Comparison of ENCODE assay signal across 8 cellular contexts in the genomic region with DNA sequence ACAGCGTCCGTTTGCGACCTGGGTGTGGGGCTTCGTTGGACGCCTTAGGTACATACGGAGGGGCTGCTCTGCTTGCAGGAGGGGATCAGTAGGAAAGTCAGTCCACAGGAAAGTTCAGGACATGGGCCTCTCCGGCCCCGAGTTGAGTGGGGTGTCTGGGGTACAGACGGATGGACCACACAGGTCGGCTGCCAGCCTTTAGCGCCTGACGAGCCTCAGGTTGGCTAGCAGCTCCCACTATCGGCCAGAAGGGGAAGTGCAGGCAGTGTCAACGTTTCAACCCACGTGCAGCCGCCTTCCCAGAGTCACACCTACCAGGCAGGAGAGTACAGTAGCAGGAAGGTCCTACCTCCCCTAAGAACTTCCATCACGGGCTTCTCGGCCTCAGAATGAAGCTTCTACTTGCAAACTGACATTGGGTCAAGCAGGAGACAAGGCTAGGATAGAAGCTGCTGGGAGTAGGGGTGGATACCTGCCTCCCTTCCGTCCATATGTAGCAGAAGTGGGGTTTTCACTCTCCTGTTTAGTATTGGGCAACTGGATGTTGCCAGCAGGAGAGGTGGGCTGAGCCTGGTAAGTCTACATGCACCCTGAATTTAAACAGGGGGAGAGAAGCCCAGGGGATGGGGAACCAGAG. TPM values are rescaled to one million over a fixed set of nuclear protein-coding genes. Genes with fewer than 3 reads are reported as not detected.
A peak's percentile ranks its signal among the peaks of the same experiment; 100 is the strongest.
DNase-seq lines count a peak whose midpoint lies in the region; ATAC-seq lines count a peak whose summit lies in the region.

No MANE protein-coding gene starts in this region.

- H3K27ac Mint-ChIP-seq in activated CD4-positive, alpha-beta memory T cell treated with anti-CD3 and anti-CD28 coated beads for 36 hours = no peak overlapping the region

- POLR2A ChIA-PET in activated CD4-positive, alpha-beta memory T cell treated with anti-CD3 and anti-CD28 coated beads for 36 hours (lab: Charles Lee) = no interaction called here

- H3K56ac ChIP-seq in mesendoderm (ENCODE audit: low read length) = no peak overlapping the region

- H3K4me2 ChIP-seq in mesendoderm (ENCODE audit: low read length) = peak overlapping the region; percentile 79

- no peak overlapping the region for H3K4me3 ChIP-seq in effector memory CD4-positive, alpha-beta T cell (ENCODE audit: insufficient read depth, low read depth, low read length, poor library complexity, severe bottlenecking)
- H3K4me3 ChIP-seq in mesendoderm (ENCODE audit: low read length) = no peak overlapping the region

- no peak overlapping the region for H2AK5ac ChIP-seq in mesendoderm (ENCODE audit: low read length)

- ATAC-seq in HG02938 (IDR thresholded peaks at IDR 0.05; ENCODE audit: unreplicated experiment) = peak; percentile 72

- DNase-seq in NCI-H2107 (lab: John Stamatoyannopoulos, UW) = peak; percentile 29
- DNase-seq in NCI-H2107 treated with DMSO at 0.1 percent for 48 hours (lab: John Stamatoyannopoulos, UW; ENCODE audit: unreplicated experiment) = no peak
- DNase-seq in NCI-H2227 (lab: John Stamatoyannopoulos, UW; ENCODE audit: unreplicated experiment) = peak; percentile 79
- peak; percentile 80 for DNase-seq in activated CD4-positive, alpha-beta memory T cell treated with anti-CD3 and anti-CD28 coated beads for 36 hours
- DNase-seq in effector memory CD4-positive, alpha-beta T cell = peak; percentile 30 to 47 (median 36)
- peak; percentile 83 for DNase-seq in mesendoderm
- DNase-seq in stimulated activated CD8-positive, alpha-beta memory T cell treated with anti-CD3 and anti-CD28 coated beads, Interleukin-4, amount 100 ng/mL, for 24 hours (ENCODE audit: low read depth) = peak; percentile 51

- H3K4me1 ChIP-seq in effector memory CD4-positive, alpha-beta T cell (ENCODE audit: control insufficient read depth, insufficient read depth, low read length, poor library complexity, severe bottlenecking) = peaks cover 7% of the 10 kb centered on the region
- no peaks in the 10 kb centered on the region for H3K4me1 ChIP-seq in mesendoderm (ENCODE audit: control insufficient read depth, low read depth, low read length)

- peak overlapping the region; percentile 39 for H3K9ac ChIP-seq in mesendoderm (ENCODE audit: low read length)

- H2BK5ac ChIP-seq in mesendoderm (ENCODE audit: low read length) = no peak overlapping the region

- H4K8ac ChIP-seq in mesendoderm (ENCODE audit: low read depth, low read length) = no peak overlapping the region

- H3K27me3 ChIP-seq in effector memory CD4-positive, alpha-beta T cell (replicated peaks; ENCODE audit: control insufficient read depth, insufficient read depth, low read length, poor library complexity, severe bottlenecking) = peaks cover 12% of the 10 kb centered on the region
- H3K27me3 ChIP-seq in mesendoderm (ENCODE audit: insufficient read depth, low read length, poor library complexity) = peaks cover 3% of the 10 kb centered on the region

- no peak overlapping the region for H2BK15ac ChIP-seq in mesendoderm (replicated peaks; ENCODE audit: low read depth)

- peak overlapping the region; percentile 10 for H3K4me3 Mint-ChIP-seq in activated CD4-positive, alpha-beta memory T cell treated with anti-CD3 and anti-CD28 coated beads for 36 hours

- no peaks in the 10 kb centered on the region for H3K79me2 ChIP-seq in mesendoderm (ENCODE audit: control insufficient read depth, insufficient read depth, low read length)

- no peak overlapping the region for H3K23ac ChIP-seq in mesendoderm (ENCODE audit: low read length)

- CTCF ChIA-PET in activated CD4-positive, alpha-beta memory T cell treated with anti-CD3 and anti-CD28 coated beads for 36 hours (lab: Charles Lee) = interaction anchor here (0.6 to 3.6 kb wide), 27 partner anchors 9 to 1219 kb away, joined by 3 to 81 read pairs (median 4); a partner anchor contains a TSS

- no peaks in the 10 kb centered on the region for H3K36me3 ChIP-seq in effector memory CD4-positive, alpha-beta T cell (ENCODE audit: control insufficient read depth, insufficient read depth, low read length)
- H3K36me3 ChIP-seq in mesendoderm (ENCODE audit: control insufficient read depth, insufficient read depth, low read length) = no peaks in the 10 kb centered on the region

- H3K79me1 ChIP-seq in mesendoderm (ENCODE audit: low read length) = no peaks in the 10 kb centered on the region

- H3K9me3 ChIP-seq in effector memory CD4-positive, alpha-beta T cell (ENCODE audit: control insufficient read depth, low read length) = no peaks in the 10 kb centered on the region

- H2BK120ac ChIP-seq in mesendoderm (ENCODE audit: low read depth, low read length) = no peak overlapping the region

- peaks cover 13% of the 10 kb centered on the region for H3K27me3 Mint-ChIP-seq in activated CD4-positive, alpha-beta memory T cell treated with anti-CD3 and anti-CD28 coated beads for 36 hours

- H4K5ac ChIP-seq in mesendoderm (ENCODE audit: low read length) = no peak overlapping the region

- H3K36me3 Mint-ChIP-seq in activated CD4-positive, alpha-beta memory T cell treated with anti-CD3 and anti-CD28 coated beads for 36 hours = no peaks in the 10 kb centered on the region

- no peak overlapping the region for H3K4ac ChIP-seq in mesendoderm (ENCODE audit: low read depth, low read length)

- H3K18ac ChIP-seq in mesendoderm (ENCODE audit: low read length) = no peak overlapping the region

- H3K27ac ChIP-seq in effector memory CD4-positive, alpha-beta T cell (ENCODE audit: insufficient read depth, low read length, poor library complexity, severe bottlenecking) = no peak overlapping the region
- H3K27ac ChIP-seq in mesendoderm (ENCODE audit: low read depth, low read length) = no peak overlapping the region

- intact Hi-C loops in activated CD4-positive, alpha-beta memory T cell treated with anti-CD3 and anti-CD28 coated beads for 36 hours (cut with micrococcal nuclease) = loop anchor here (1.0 kb wide), 2 partner anchors 130 to 155 kb away; a partner anchor contains a TSS

- WGBS in mesendoderm (ENCODE audit: extremely low coverage, insufficient coverage, low lambda C conversion rate) = no CpG with 5 or more reads among the region's 19 CpGs

- H3K4me1 Mint-ChIP-seq in activated CD4-positive, alpha-beta memory T cell treated with anti-CD3 and anti-CD28 coated beads for 36 hours (ENCODE audit: low read depth) = peaks cover 11% of the 10 kb centered on the region

- H3K9me3 Mint-ChIP-seq in activated CD4-positive, alpha-beta memory T cell treated with anti-CD3 and anti-CD28 coated beads for 36 hours = no peaks in the 10 kb centered on the region

RNA-seq across cellular contexts. Expression of a gene that starts 1.8 kb away (rescaled TPM):
- under 1 TPM; 0.12 to 0.34 TPM for total RNA-seq in activated CD4-positive, alpha-beta memory T cell treated with anti-CD3 and anti-CD28 coated beads for 36 hours
- 2.3 TPM for polyA plus RNA-seq in mesendoderm (2013, experiment 1 of 2)
- polyA plus RNA-seq in mesendoderm (2013, experiment 2 of 2) = 2.5 TPM
